Comparison of ENCODE assay signal across 8 cellular contexts in genomic region chr20:35541783-35542662, GRCh38. TPM values are rescaled to one million over a fixed set of nuclear protein-coding genes. Genes with fewer than 3 reads are reported as not detected.
DNase-seq lines count a peak whose midpoint lies in the region; ATAC-seq, FAIRE-seq and TF ChIP-seq lines count a peak whose summit lies in the region.

Gene ERGIC3, plus strand, starts transcription at chr20:35542078. Its CDS starts 20 bp downstream, at chr20:35542098.

- peak; percentile 96 for ATAC-seq in HG02623 (IDR thresholded peaks at IDR 0.05; ENCODE audit: unreplicated experiment)
- peak; percentile 100 for ATAC-seq in pancreas

- H3K4me1 ChIP-seq in pancreas: peaks cover 0 to 8% (median 0%) of the 10 kb centered on the region in 3 donors
- peaks cover 15 to 21% of the 10 kb centered on the region in 2 donors for H3K4me1 ChIP-seq in thyroid gland

- H3K36me3 Mint-ChIP-seq in activated naive CD8-positive, alpha-beta T cell treated with anti-CD3 and anti-CD28 coated beads for 36 hours: peaks cover 2% of the 10 kb centered on the region

- peak within 1 kb of the TSS; percentile 83 for H3K4me3 Mint-ChIP-seq in activated naive CD8-positive, alpha-beta T cell treated with anti-CD3 and anti-CD28 coated beads for 36 hours

- peak; percentile 37 for FAIRE-seq in pancreas (lab: Jason Lieb, UNC)

- no peaks in the 10 kb centered on the region for H3K36me3 ChIP-seq in SU-DHL-6 (ENCODE audit: low read length)
- peaks cover 0 to 1% (median 0%) of the 10 kb centered on the region in 3 donors for H3K36me3 ChIP-seq in pancreas
- no peaks in the 10 kb centered on the region for H3K36me3 ChIP-seq in thyroid gland

- no peaks in the 10 kb centered on the region for H4K20me1 ChIP-seq in SU-DHL-6 (ENCODE audit: low read depth, low read length)

- H3K4me1 Mint-ChIP-seq in activated naive CD8-positive, alpha-beta T cell treated with anti-CD3 and anti-CD28 coated beads for 36 hours: peaks cover 18% of the 10 kb centered on the region

- H3K4me3 ChIP-seq in GM08714 (ENCODE audit: low read length) (peak within 1 kb of the TSS; percentile 80), SU-DHL-6 (ENCODE audit: insufficient read depth, low read length, poor library complexity, severe bottlenecking) (peak within 1 kb of the TSS; percentile 82), pancreas (peak within 1 kb of the TSS; percentile 78 to 96 (median 91)), thyroid gland (replicated peaks in 1 of 3) (peak within 1 kb of the TSS in 2 of 3 donors; percentile 81 to 87)

- H3K27ac Mint-ChIP-seq in activated naive CD8-positive, alpha-beta T cell treated with anti-CD3 and anti-CD28 coated beads for 36 hours: peak within 1 kb of the TSS; percentile 88

- peak within 1 kb of the TSS; percentile 87 for H3K4me2 ChIP-seq in SU-DHL-6 (ENCODE audit: low read depth, low read length, poor library complexity, severe bottlenecking)

- intact Hi-C loops in head of caudate nucleus (cut with DNase I): no loop called here
- intact Hi-C loops in pancreas (cut with DNase I): no loop called here
- intact Hi-C loops in thyroid gland (cut with DNase I): no loop called here

- no peaks in the 10 kb centered on the region for H3K27me3 ChIP-seq in SU-DHL-6 (ENCODE audit: low read length)
- H3K27me3 ChIP-seq in pancreas: no peaks in the 10 kb centered on the region
- no peaks in the 10 kb centered on the region for H3K27me3 ChIP-seq in thyroid gland

- peak; percentile 67 to 77 for TF ChIP-seq POLR2A in thyroid gland (IDR thresholded peaks at IDR 0.05)

- WGBS in pancreas, 2 donors: 5% methylated on average over 50 to 57 of the region's 57 CpGs
- 4 to 6% methylated on average over 30 to 31 of the region's 57 CpGs for WGBS in thyroid gland, 2 donors

- peak within 1 kb of the TSS; percentile 76 for H3K9ac ChIP-seq in SU-DHL-6 (ENCODE audit: low read length)

- H3K27ac ChIP-seq in SU-DHL-6 (ENCODE audit: low read depth, low read length) (peak within 1 kb of the TSS; percentile 47), pancreas (peak within 1 kb of the TSS; percentile 68 to 79 (median 76)), thyroid gland (peak within 1 kb of the TSS; percentile 35 to 80 (median 78))

- no peaks in the 10 kb centered on the region for H3K9me3 Mint-ChIP-seq in activated naive CD8-positive, alpha-beta T cell treated with anti-CD3 and anti-CD28 coated beads for 36 hours

- TF ChIP-seq CTCF in SU-DHL-6 (IDR thresholded peaks at IDR 0.05; ENCODE audit: insufficient read depth, low read length, poor library complexity, severe bottlenecking): no peak
- no peak for TF ChIP-seq CTCF in pancreas (IDR thresholded peaks at IDR 0.05)
- TF ChIP-seq CTCF in thyroid gland (IDR thresholded peaks at IDR 0.05): no peak

- peaks cover 14% of the 10 kb centered on the region; the same call in 1 of the 2 replicates for H3F3A ChIP-seq in SU-DHL-6 (ENCODE audit: insufficient read depth)

- peak; percentile 95 to 98 (median 96) for DNase-seq in NCI-H1417 (lab: John Stamatoyannopoulos, UW)
- peak; percentile 98 for DNase-seq in activated naive CD8-positive, alpha-beta T cell treated with anti-CD3 and anti-CD28 coated beads for 36 hours
- peak; percentile 90 to 98 (median 95) for DNase-seq in head of caudate nucleus
- peak; percentile 96 to 99 (median 98) for DNase-seq in pancreas
- DNase-seq in thyroid gland: peak; percentile 96 to 97

- no peaks in the 10 kb centered on the region for H3K79me2 ChIP-seq in SU-DHL-6 (ENCODE audit: insufficient read depth, low read length)

- H3K9me2 ChIP-seq in SU-DHL-6 (replicated peaks; ENCODE audit: insufficient read depth, low read length): no peaks in the 10 kb centered on the region

- no peaks in the 10 kb centered on the region for H3K27me3 Mint-ChIP-seq in activated naive CD8-positive, alpha-beta T cell treated with anti-CD3 and anti-CD28 coated beads for 36 hours

- H3K9me3 ChIP-seq in SU-DHL-6 (ENCODE audit: insufficient read depth, low read length) (no peaks in the 10 kb centered on the region), pancreas (no peaks in the 10 kb centered on the region), thyroid gland (no peaks in the 10 kb centered on the region)

- peak within 1 kb of the TSS; percentile 76 for H2AFZ ChIP-seq in SU-DHL-6 (ENCODE audit: low read depth, low read length, severe bottlenecking)

RNA-seq across cellular contexts. Expression of gene ERGIC3, which starts in this region (rescaled TPM):
- 100 to 1,000 TPM; 105 to 107 TPM for total RNA-seq in activated naive CD8-positive, alpha-beta T cell treated with anti-CD3 and anti-CD28 coated beads for 36 hours
- total RNA-seq in pancreas (100 to 1,000 TPM; 112 to 167 (median 124) TPM), thyroid gland (100 to 1,000 TPM; 194 to 419 (median 250) TPM)
- polyA plus RNA-seq in pancreas: 100 to 1,000 TPM; 160 to 168 TPM

Comparison
In these comparisons a context has a peak if more than half of its experiments do, and no peak if none do; other contexts are left out.
1. Peak in every context shown above with its lines: DNase-seq, ATAC-seq, H3K4me3 ChIP-seq and H3K27ac ChIP-seq.